Comparison of ENCODE assay signal across 8 cellular contexts in genomic region chr16:69404275-69404805, GRCh38. TPM values are rescaled to one million over a fixed set of nuclear protein-coding genes. Genes with fewer than 3 reads are reported as not detected.
A peak's percentile ranks its signal among the peaks of the same experiment; 100 is the strongest.
DNase-seq lines count a peak whose midpoint lies in the region; ATAC-seq and TF ChIP-seq lines count a peak whose summit lies in the region.

No MANE protein-coding gene starts in this region.

- TF ChIP-seq CTCF in chondrocyte (IDR thresholded peaks at IDR 0.05), result no peak

- peak overlapping the region in 1 of 5 donors; percentile 29 for H3K4me3 ChIP-seq in subcutaneous abdominal adipose tissue (ENCODE audit: low read depth in 1 of 5, low read length in 5 of 5)

- H3K27me3 ChIP-seq in subcutaneous abdominal adipose tissue (ENCODE audit: control insufficient read depth in 5 of 5, insufficient read depth in 4 of 5, low read length in 5 of 5), result no peaks in the 10 kb centered on the region

- H3K4me3 Mint-ChIP-seq in chondrocyte (ENCODE audit: unreplicated experiment), result peak overlapping the region; percentile 1

- H3K4me1 Mint-ChIP-seq in chondrocyte (ENCODE audit: low read depth), result peaks cover 26% of the 10 kb centered on the region

- H3K9ac ChIP-seq in subcutaneous abdominal adipose tissue (ENCODE audit: low read length in 5 of 5), result peak overlapping the region in 1 of 5 donors; percentile 31

- H3K27me3 Mint-ChIP-seq in chondrocyte (ENCODE audit: low read depth), result no peaks in the 10 kb centered on the region

- H3K27ac ChIP-seq in subcutaneous abdominal adipose tissue (ENCODE audit: low read depth, low read length), result peak overlapping the region; percentile 42

- peaks cover 2 to 36% (median 23%) of the 10 kb centered on the region in 5 donors for H3K4me1 ChIP-seq in subcutaneous abdominal adipose tissue (ENCODE audit: control insufficient read depth in 5 of 5, insufficient read depth in 5 of 5, low read length in 5 of 5)

- no peaks in the 10 kb centered on the region for H3K36me3 Mint-ChIP-seq in chondrocyte (ENCODE audit: low read depth)

- H3K9me3 ChIP-seq in subcutaneous abdominal adipose tissue (ENCODE audit: control insufficient read depth in 5 of 5, low read length in 5 of 5), result no peaks in the 10 kb centered on the region

- ATAC-seq in left lobe of liver, result peak; percentile 63
- ATAC-seq in HG03108 (IDR thresholded peaks at IDR 0.05; ENCODE audit: unreplicated experiment), result no peak

- in situ Hi-C loops in G401 (cut with HindIII; ENCODE audit: low sequenced_read_pairs), result no loop called here

- DNase-seq in HuH-7.5 (ENCODE audit: low spot score), result peak; percentile 26
- no peak for DNase-seq in chondrocyte (ENCODE audit: low spot score)
- no peak for DNase-seq in left lobe of liver (ENCODE audit: low spot score)
- DNase-seq in stimulated activated CD4-positive, alpha-beta T cell treated with anti-CD3 and anti-CD28 coated beads, Interleukin-4, amount 100 ng/mL, for 4 hours, result no peak
- DNase-seq in stimulated activated CD4-positive, alpha-beta T cell treated with anti-CD3 and anti-CD28 coated beads, Interleukin-2, amount 100 ng/mL, for 24 hours, result no peak
- DNase-seq in G401 (ENCODE audit: low spot score), result no peak

- H3K36me3 ChIP-seq in subcutaneous abdominal adipose tissue (ENCODE audit: control insufficient read depth in 5 of 5, insufficient read depth in 5 of 5, low read length in 5 of 5), result no peaks in the 10 kb centered on the region

- H3K27ac Mint-ChIP-seq in chondrocyte (ENCODE audit: unreplicated experiment), result peak overlapping the region; percentile 50

- no peaks in the 10 kb centered on the region for H3K9me3 Mint-ChIP-seq in chondrocyte (ENCODE audit: low read depth)

RNA-seq across cellular contexts. Expression of gene TERF2, which starts 18.5 kb away (rescaled TPM):
- 27.1 to 27.9 TPM (median 27.7 TPM) in 3 replicates for total RNA-seq in chondrocyte
- 12.0 TPM for total RNA-seq in left lobe of liver
- 24.0 and 31.5 TPM in 2 replicates for total RNA-seq in G401 (2014; rRNA removed; shearing (Covaris generic))

RNA-seq across cellular contexts. Expression of gene CYB5B, which starts 20.1 kb away (rescaled TPM):
- total RNA-seq in chondrocyte (67.3 to 75.5 TPM (median 71.8 TPM) in 3 replicates), left lobe of liver (27.1 TPM)
- 72.8 and 112 TPM in 2 replicates for total RNA-seq in G401 (2014; rRNA removed; shearing (Covaris generic))

RNA-seq across cellular contexts. Expression of gene TMED6, which starts 52.8 kb away (rescaled TPM):
- 0.38 to 0.65 TPM (median 0.55 TPM) in 3 replicates for total RNA-seq in chondrocyte
- total RNA-seq in left lobe of liver, result 3.1 TPM
- not detected in 2 replicates for total RNA-seq in G401 (2014; rRNA removed; shearing (Covaris generic))
